In genomic region chr5:123091258-123091987, GRCh38 we compare ENCODE assay signal across 13 cellular contexts. TPM values are rescaled to one million over a fixed set of nuclear protein-coding genes. Genes with fewer than 3 reads are reported as not detected.
DNase-seq lines count a peak whose midpoint lies in the region; ATAC-seq and TF ChIP-seq lines count a peak whose summit lies in the region.
"Had no signal": no experiment of that assay in that cellular context is flagged by ENCODE, and none has a peak within 500 bp of the region (broad histone marks: within the 10 kb centered on the region; RNA-seq: fewer than 3 reads in every experiment).

No MANE protein-coding gene starts in this region.

- H3K36me3 Mint-ChIP-seq in chondrocyte (ENCODE audit: low read depth) = peaks cover 2% of the 10 kb centered on the region
- H3K36me3 Mint-ChIP-seq in mesothelial cell of epicardium = no peaks in the 10 kb centered on the region

- H3K27me3 Mint-ChIP-seq in chondrocyte (ENCODE audit: low read depth) = peaks cover 76% of the 10 kb centered on the region
- peaks cover 78% of the 10 kb centered on the region for H3K27me3 Mint-ChIP-seq in mesothelial cell of epicardium (ENCODE audit: low read depth)

- TF ChIP-seq POLR2A in spleen (IDR thresholded peaks at IDR 0.05) = no peak

- no peak overlapping the region for H3K27ac Mint-ChIP-seq in chondrocyte (ENCODE audit: unreplicated experiment)
- H3K27ac Mint-ChIP-seq in mesothelial cell of epicardium = no peak overlapping the region

- no peak overlapping the region for H3K27ac ChIP-seq in AG04450 (ENCODE audit: low read depth, low read length)
- H3K27ac ChIP-seq in HUES6 (ENCODE audit: low read depth, low read length) = no peak overlapping the region
- no peak overlapping the region for H3K27ac ChIP-seq in spleen
- H3K27ac ChIP-seq: BLaER1 treated with 17β-estradiol and CSF1 and Interleukin-3, amounts not matched to agents 10 nM and 100 nM; SK-N-MC had no signal

- H3K4me1 Mint-ChIP-seq in chondrocyte (ENCODE audit: low read depth) (peaks cover 38% of the 10 kb centered on the region), mesothelial cell of epicardium (peaks cover 65% of the 10 kb centered on the region)

- no peaks in the 10 kb centered on the region for H3K9me3 Mint-ChIP-seq in chondrocyte (ENCODE audit: low read depth)
- H3K9me3 Mint-ChIP-seq in mesothelial cell of epicardium = no peaks in the 10 kb centered on the region

- H3K27me3 ChIP-seq in AG04450 (ENCODE audit: control insufficient read depth, insufficient read depth, low read length) = peaks cover 43% of the 10 kb centered on the region
- peaks cover 100% of the 10 kb centered on the region for H3K27me3 ChIP-seq in HUES6 (ENCODE audit: control insufficient read depth, insufficient read depth, low read length)
- peaks cover 15 to 100% (median 93%) of the 10 kb centered on the region in 7 donors for H3K27me3 ChIP-seq in spleen (replicated peaks in 1 of 7)

- POLR2A ChIA-PET in AG04450 (lab: Yijun Ruan, JAX) = no interaction called here

- no peaks in the 10 kb centered on the region for H3K36me3 ChIP-seq in HUES6 (ENCODE audit: control insufficient read depth, insufficient read depth, low read length)
- no peaks in the 10 kb centered on the region for H3K36me3 ChIP-seq in spleen
- H3K36me3 ChIP-seq: BLaER1 treated with 17β-estradiol and CSF1 and Interleukin-3, amounts not matched to agents 10 nM and 100 nM had no signal

- CTCF ChIA-PET in AG04450 (lab: Charles Lee) = interaction anchor here (1.2 kb wide), 1 partner anchor 387 kb away, joined by 3 read pairs; no protein-coding TSS in a partner anchor

- TF ChIP-seq CTCF in AG04450 (IDR thresholded peaks at IDR 0.05; ENCODE audit: low read depth, low read length) = no peak
- no peak for TF ChIP-seq CTCF in chondrocyte (IDR thresholded peaks at IDR 0.05)
- no peak for TF ChIP-seq CTCF in mesothelial cell of epicardium (IDR thresholded peaks at IDR 0.05; ENCODE audit: unreplicated experiment)
- no peak for TF ChIP-seq CTCF in spleen (IDR thresholded peaks at IDR 0.05 in 8 of 11, conservative IDR thresholded peaks at IDR 0.05 in 3 of 11)

- intact Hi-C loops in spleen (cut with DNase I; ENCODE audit: low total_unique reads) = no loop called here

- peak overlapping the region; percentile 41 for H3K4me3 Mint-ChIP-seq in chondrocyte (ENCODE audit: unreplicated experiment)
- peak overlapping the region; percentile 91 for H3K4me3 Mint-ChIP-seq in mesothelial cell of epicardium

- DNase-seq in AG04450 (ENCODE audit: low read depth, low spot score) (no peak), chondrocyte (ENCODE audit: low spot score) (no peak), mesothelial cell of epicardium (ENCODE audit: low spot score in 2 of 2, unreplicated experiment in 2 of 2) (no peak), GM19238 (ENCODE audit: insufficient read length, low spot score) (no peak), spleen (no peak)
- DNase-seq: activated CD4-positive, alpha-beta T cell treated with anti-CD3 and anti-CD28 coated beads, Interleukin-2, amount 50 U/mL, for 48 hours; NCI-H748 treated with DMSO at 0.1 percent for 48 hours; stimulated activated CD4-positive, alpha-beta T cell treated with anti-CD3 and anti-CD28 coated beads, Interleukin-1b, Interleukin-23, amount 100 ng/mL, for 48 hours had no signal

- H3K9me3 ChIP-seq in AG04450 (ENCODE audit: control insufficient read depth, insufficient read depth, low read length) = peaks cover 12% of the 10 kb centered on the region
- no peaks in the 10 kb centered on the region for H3K9me3 ChIP-seq in HUES6 (ENCODE audit: control insufficient read depth, insufficient read depth, low read depth, low read length)
- H3K9me3 ChIP-seq in spleen = no peaks in the 10 kb centered on the region

- ATAC-seq in HG03196 (IDR thresholded peaks at IDR 0.05; ENCODE audit: unreplicated experiment) = no peak
- ATAC-seq in GM21825 (IDR thresholded peaks at IDR 0.05; ENCODE audit: unreplicated experiment) = no peak

- H3K9ac ChIP-seq in HUES6 (ENCODE audit: low read length) = no peak overlapping the region
- H3K9ac ChIP-seq: BLaER1 treated with 17β-estradiol and CSF1 and Interleukin-3, amounts not matched to agents 10 nM and 100 nM had no signal

- 19 to 26% (median 22%) methylated on average over 17 of the region's 17 CpGs for WGBS in spleen, 5 donors

- H3K4me1 ChIP-seq in HUES6 (ENCODE audit: control insufficient read depth, insufficient read depth, low read length) (peaks cover 47% of the 10 kb centered on the region), spleen (peaks cover 18 to 80% (median 55%) of the 10 kb centered on the region in 6 donors)

- peak overlapping the region; percentile 73 for H3K4me3 ChIP-seq in AG04450 (ENCODE audit: low read depth, low read length)
- peak overlapping the region; percentile 86 for H3K4me3 ChIP-seq in HUES6 (ENCODE audit: low read depth, low read length)
- no peak overlapping the region for H3K4me3 ChIP-seq in spleen
- H3K4me3 ChIP-seq: BLaER1 treated with 17β-estradiol and CSF1 and Interleukin-3, amounts not matched to agents 10 nM and 100 nM; SK-N-MC had no signal

RNA-seq across cellular contexts. Expression of gene PRDM6, which starts 2.4 kb away (rescaled TPM):
- polyA plus RNA-seq in AG04450 (2011; rRNA removed) (2.7 and 3.4 TPM in 2 replicates), spleen (under 1 TPM; 0.02 to 0.03 (median 0.02) TPM)
- polyA minus RNA-seq in AG04450 (2011; rRNA and poly(A)+ RNA removed) = 5.4 and 5.8 TPM in 2 replicates
- total RNA-seq in chondrocyte (0.49 to 0.89 TPM (median 0.70 TPM) in 3 replicates), mesothelial cell of epicardium (8.5 to 11.8 TPM (median 8.9 TPM) in 3 replicates), spleen (under 1 TPM in 3 of 7 donors, not detected in 4; 0.03 to 0.72 (median 0.03) TPM)

RNA-seq across cellular contexts. Expression of gene PPIC, which starts 54.9 kb away (rescaled TPM):
- polyA plus RNA-seq in AG04450 (2011; rRNA removed) (52.0 and 56.0 TPM in 2 replicates), spleen (1 to 10 TPM; 2.3 to 7.1 (median 5.9) TPM)
- 38.4 and 45.8 TPM in 2 replicates for polyA minus RNA-seq in AG04450 (2011; rRNA and poly(A)+ RNA removed)
- total RNA-seq in chondrocyte (104 to 125 TPM (median 122 TPM) in 3 replicates), mesothelial cell of epicardium (44.8 to 50.0 TPM (median 44.9 TPM) in 3 replicates), spleen (10 to 100 TPM in 2 of 7 donors, 1 to 10 TPM in 5; 5.4 to 18.5 (median 9.3) TPM)

Comparison
In these comparisons a context has a peak if more than half of its experiments do, and no peak if none do; other contexts are left out.
1. H3K4me3 ChIP-seq: peak in AG04450 (single experiment) and HUES6 (single experiment); none in spleen (0 of 8).